ENCODE assay signal across 24 cellular contexts in the genomic region with DNA sequence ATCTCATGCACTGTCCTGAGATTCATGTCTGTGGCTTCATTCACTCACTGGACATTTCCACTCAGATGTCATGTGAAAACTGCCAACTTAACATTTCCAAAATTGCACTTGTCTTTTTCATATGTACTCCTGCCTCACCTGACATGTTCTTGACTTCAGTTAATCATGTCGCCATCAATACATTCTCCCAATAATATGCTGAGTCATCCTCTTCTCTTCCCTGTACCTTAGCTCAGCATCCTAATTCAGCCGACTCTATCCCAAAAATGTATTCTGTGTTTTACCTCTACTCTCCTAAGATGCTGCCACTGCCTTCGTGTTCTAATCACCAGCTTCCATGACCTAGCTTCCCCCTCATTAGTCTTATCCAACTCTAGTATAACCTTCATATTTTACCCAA.
"Had no signal": no experiment of that assay in that cellular context is flagged by ENCODE, and none has a peak within 500 bp of the region (broad histone marks: within the 10 kb centered on the region; RNA-seq: fewer than 3 reads in every experiment).

No MANE protein-coding gene starts in this region.

- H3K9me3 ChIP-seq: SK-N-SH had no signal

- ATAC-seq: T-cell had no signal

- H3K4me2 ChIP-seq: KMS-11, SK-N-SH had no signal

- H3K9ac ChIP-seq: KMS-11, SK-N-SH had no signal

- FAIRE-seq: HTR-8/SVneo, RCC 7860 had no signal

- H3K27ac ChIP-seq: HL-60, KMS-11 had no signal

- DNase-seq: Kasumi-1, MM.1S, NCI-H1092 treated with DMSO at 0.1 percent for 48 hours, NCI-H1436, NCI-H187, NCI-H2029, NCI-H2081 treated with DMSO at 0.1 percent for 48 hours, NCI-H2171, NCI-H226, NCI-H446, NCI-H510A, NCI-H524 treated with DMSO at 0.1 percent for 48 hours, NCI-H69, NCI-H774, Right ventricle myocardium superior, RPMI8226, SIG-M5, SK-N-SH, SW 1271, T-cell had no signal
